ENCODE assay signal across 7 cellular contexts in genomic region chr4:182449186-182449880, GRCh38.
DNase-seq lines count a peak whose midpoint lies in the region; ATAC-seq lines count a peak whose summit lies in the region.

No MANE protein-coding gene starts in this region.

- no peak for ATAC-seq in GM19397 (IDR thresholded peaks at IDR 0.05; ENCODE audit: unreplicated experiment)

- H3K4me1 ChIP-seq in HUES48 (ENCODE audit: control insufficient read depth, insufficient read depth, low read length): peaks cover 48% of the 10 kb centered on the region

- H3K36me3 ChIP-seq in HUES48 (ENCODE audit: control insufficient read depth, insufficient read depth, low read length): no peaks in the 10 kb centered on the region

- H3K27me3 ChIP-seq in HUES48 (ENCODE audit: control insufficient read depth, insufficient read depth, low read length): peaks cover 16% of the 10 kb centered on the region

- no peaks in the 10 kb centered on the region for H3K9me3 ChIP-seq in HUES48 (ENCODE audit: control insufficient read depth, insufficient read depth, low read length)

- H3K4me3 ChIP-seq in GM08714 (ENCODE audit: low read length): peak overlapping the region; percentile 45
- H3K4me3 ChIP-seq in HUES48 (ENCODE audit: low read depth, low read length): peak overlapping the region; percentile 78

- H3K27ac ChIP-seq in HUES48 (ENCODE audit: low read depth, low read length): peak overlapping the region; percentile 89

- H3K9ac ChIP-seq in HUES48 (ENCODE audit: low read depth, low read length): peak overlapping the region; percentile 38

- peak in 30 of 58 donors; percentile 10 to 74 (median 46) for DNase-seq in anterior cingulate cortex (lab: John Stamatoyannopoulos, UW)
- DNase-seq in iris pigment epithelial cell (ENCODE audit: low read depth): peak; percentile 56
- DNase-seq in stimulated activated CD8-positive, alpha-beta memory T cell treated with anti-CD3 and anti-CD28 coated beads, Interleukin-4, amount 100 ng/mL, for 48 hours: peak; percentile 26
- DNase-seq in activated gamma-delta T cell treated with Interleukin-2 at 50 U/mL for 16 hours: no peak
